16 cellular contexts compared by ENCODE assay signal in the genomic region with DNA sequence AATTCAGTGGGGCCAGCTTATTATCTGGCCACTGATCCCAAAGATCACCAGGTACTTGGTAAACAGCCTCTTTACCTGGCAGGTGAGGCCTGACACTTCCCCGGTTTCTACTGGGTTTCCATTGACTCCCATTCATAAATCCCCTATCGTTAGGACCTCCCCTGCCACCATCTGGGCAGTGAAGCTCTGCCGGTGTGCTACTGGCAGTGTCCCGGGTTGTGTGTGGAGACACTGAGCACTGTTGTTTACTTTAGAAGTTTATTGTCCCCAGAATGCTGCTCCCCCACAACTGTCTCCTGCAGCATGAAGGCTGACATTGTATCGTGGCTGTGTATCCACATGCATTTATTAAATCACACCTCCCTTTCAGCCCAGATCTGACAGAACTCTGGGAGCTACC.
DNase-seq lines count a peak whose midpoint lies in the region; TF ChIP-seq lines count a peak whose summit lies in the region.
"Had no signal": no experiment of that assay in that cellular context is flagged by ENCODE, and none has a peak within 500 bp of the region (broad histone marks: within the 10 kb centered on the region; RNA-seq: fewer than 3 reads in every experiment).

No MANE protein-coding gene starts in this region.

- H3K27ac Mint-ChIP-seq in neural progenitor cell: peak overlapping the region; percentile 12
- no peak overlapping the region for H3K27ac Mint-ChIP-seq in activated T-cell treated with anti-CD3 and anti-CD28 coated beads, Interleukin-2, amount 50 U/mL, for 24 hours
- H3K27ac Mint-ChIP-seq: CD14-positive monocyte; T-helper 1 cell treated with Interleukin-12 subunit alpha and Interleukin-12 subunit beta and Interleukin-4 antibody, amounts not matched to agents 30 μg/mL and 1 μg/mL, for 36 hours had no signal

- H3K36me3 Mint-ChIP-seq in neural progenitor cell: peaks cover 19% of the 10 kb centered on the region
- H3K36me3 Mint-ChIP-seq in activated T-cell treated with anti-CD3 and anti-CD28 coated beads, Interleukin-2, amount 50 U/mL, for 24 hours (ENCODE audit: low read depth): peaks cover 64% of the 10 kb centered on the region

- no peaks in the 10 kb centered on the region for H3F3A ChIP-seq in neural progenitor cell (ENCODE audit: low read depth)

- TF ChIP-seq CTCF in C4-2B (conservative IDR thresholded peaks at IDR 0.05) (no peak), LNCaP clone FGC (IDR thresholded peaks at IDR 0.05; ENCODE audit: control insufficient read depth, extremely low read depth, insufficient read depth) (peak; percentile 27; the same call in 1 of the 2 replicates), RWPE1 (conservative IDR thresholded peaks at IDR 0.05; ENCODE audit: low read depth) (no peak), neural progenitor cell (IDR thresholded peaks at IDR 0.05) (no peak)

- H3K27me3 ChIP-seq in neural progenitor cell: no peaks in the 10 kb centered on the region

- H3K79me2 ChIP-seq in neural progenitor cell (ENCODE audit: low read depth): no peaks in the 10 kb centered on the region

- H3K9ac ChIP-seq in neural progenitor cell: no peak overlapping the region
- H3K9ac ChIP-seq: GM23248 had no signal

- H3K9me3 Mint-ChIP-seq in neural progenitor cell: peaks cover 5% of the 10 kb centered on the region
- no peaks in the 10 kb centered on the region for H3K9me3 Mint-ChIP-seq in activated T-cell treated with anti-CD3 and anti-CD28 coated beads, Interleukin-2, amount 50 U/mL, for 24 hours
- H3K9me3 Mint-ChIP-seq: CD14-positive monocyte; T-helper 1 cell treated with Interleukin-12 subunit alpha and Interleukin-12 subunit beta and Interleukin-4 antibody, amounts not matched to agents 30 μg/mL and 1 μg/mL, for 36 hours had no signal

- H3K4me3 ChIP-seq in LNCaP clone FGC (ENCODE audit: low read depth, low read length) (no peak overlapping the region), neural progenitor cell (no peak overlapping the region)
- H3K4me3 ChIP-seq: GM23248 had no signal

- H2AFZ ChIP-seq in neural progenitor cell (replicated peaks): no peak overlapping the region
- H2AFZ ChIP-seq: GM23248 had no signal

- H3K27ac ChIP-seq in C4-2B (peak overlapping the region; percentile 55), RWPE1 (peak overlapping the region; percentile 82), neural progenitor cell (no peak overlapping the region)
- H3K27ac ChIP-seq: GM23248 had no signal

- H3K4me1 ChIP-seq in neural progenitor cell: peaks cover 20% of the 10 kb centered on the region

- H4K20me1 ChIP-seq in neural progenitor cell (ENCODE audit: low read depth): peaks cover 11% of the 10 kb centered on the region

- H3K4me2 ChIP-seq in neural progenitor cell: no peak overlapping the region

- CTCF ChIA-PET in RWPE1 (lab: Yijun Ruan, JAX): no interaction called here

- peaks cover 2% of the 10 kb centered on the region for H3K27me3 Mint-ChIP-seq in neural progenitor cell (ENCODE audit: insufficient read depth, low read depth)
- no peaks in the 10 kb centered on the region for H3K27me3 Mint-ChIP-seq in activated T-cell treated with anti-CD3 and anti-CD28 coated beads, Interleukin-2, amount 50 U/mL, for 24 hours

- no peaks in the 10 kb centered on the region for H3K9me3 ChIP-seq in neural progenitor cell (ENCODE audit: low read depth)

- H3K36me3 ChIP-seq in neural progenitor cell: no peaks in the 10 kb centered on the region

- POLR2A ChIA-PET in RWPE1 (lab: Yijun Ruan, JAX; ENCODE audit: low non-redundant PET): no interaction called here

- H3K4me3 Mint-ChIP-seq in neural progenitor cell: no peak overlapping the region
- no peak overlapping the region for H3K4me3 Mint-ChIP-seq in activated T-cell treated with anti-CD3 and anti-CD28 coated beads, Interleukin-2, amount 50 U/mL, for 24 hours
- H3K4me3 Mint-ChIP-seq: CD14-positive monocyte; T-helper 1 cell treated with Interleukin-12 subunit alpha and Interleukin-12 subunit beta and Interleukin-4 antibody, amounts not matched to agents 30 μg/mL and 1 μg/mL, for 36 hours had no signal

- peaks cover 51% of the 10 kb centered on the region for H3K4me1 Mint-ChIP-seq in neural progenitor cell
- no peaks in the 10 kb centered on the region for H3K4me1 Mint-ChIP-seq in activated T-cell treated with anti-CD3 and anti-CD28 coated beads, Interleukin-2, amount 50 U/mL, for 24 hours (ENCODE audit: low read depth)
- H3K4me1 Mint-ChIP-seq: CD14-positive monocyte had no signal

- DNase-seq in LNCaP clone FGC (ENCODE audit: low read depth) (peak; percentile 85), RWPE1 (ENCODE audit: low spot score) (no peak), neural progenitor cell (ENCODE audit: low spot score) (no peak), hippocampal formation (lab: John Stamatoyannopoulos, UW) (no peak), NCI-H524 (lab: John Stamatoyannopoulos, UW) (no peak)
- DNase-seq in activated T-cell treated with anti-CD3 and anti-CD28 coated beads, Interleukin-2, amount 50 U/mL, for 24 hours: no peak
- DNase-seq: ACHN, DMS79, GM23248, KBM-7, NCI-H1092 treated with DMSO at 0.1 percent for 48 hours, NCI-H2081 treated with DMSO at 0.1 percent for 48 hours, Right ventricle myocardium superior had no signal
